In the genomic region with DNA sequence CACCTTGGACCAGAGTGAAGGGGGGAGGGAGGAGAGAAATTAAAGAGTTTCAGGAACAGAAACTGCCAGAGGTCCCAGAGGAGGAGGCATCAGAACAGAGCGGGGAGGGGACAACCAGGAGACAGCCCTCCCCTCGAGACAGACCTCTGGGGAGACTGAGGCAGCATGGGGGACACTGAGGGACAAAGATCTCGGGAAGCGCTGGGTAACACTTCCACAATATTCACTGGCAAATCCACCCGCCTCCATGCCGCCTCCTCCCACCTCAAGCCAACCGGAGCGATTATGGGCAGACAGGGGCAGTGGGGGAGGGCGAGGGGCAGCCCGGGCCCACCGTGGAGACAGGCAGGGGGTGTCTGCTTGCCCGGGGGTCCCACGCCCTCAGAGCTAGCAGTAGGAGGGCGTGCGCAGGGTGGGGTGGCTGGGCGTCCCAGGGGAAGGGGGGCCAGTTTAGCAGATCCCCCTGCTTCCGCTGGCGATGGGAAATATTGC, we compare ENCODE assay signal across 9 cellular contexts. TPM values are rescaled to one million over a fixed set of nuclear protein-coding genes. Genes with fewer than 3 reads are reported as not detected.
A peak's percentile ranks its signal among the peaks of the same experiment; 100 is the strongest.
DNase-seq lines count a peak whose midpoint lies in the region; TF ChIP-seq lines count a peak whose summit lies in the region.
"Had no signal": no experiment of that assay in that cellular context is flagged by ENCODE, and none has a peak within 500 bp of the region (broad histone marks: within the 10 kb centered on the region; RNA-seq: fewer than 3 reads in every experiment).

No MANE protein-coding gene starts in this region.

- no peak for TF ChIP-seq EP300 in stomach (IDR thresholded peaks at IDR 0.05)

- H3K9me3 ChIP-seq in WERI-Rb-1 (ENCODE audit: severe bottlenecking) (no peaks in the 10 kb centered on the region), iPS DF 6.9 (ENCODE audit: control insufficient read depth, insufficient read depth, low read length) (no peaks in the 10 kb centered on the region), stomach (no peaks in the 10 kb centered on the region)

- intact Hi-C loops in stomach (cut with DNase I; ENCODE audit: low total_unique reads): no loop called here

- H3K4me1 ChIP-seq in iPS DF 6.9 (ENCODE audit: control insufficient read depth, insufficient read depth, low read length) (peaks cover 12% of the 10 kb centered on the region), stomach (peaks cover 72 to 96% (median 88%) of the 10 kb centered on the region in 4 donors)

- WGBS in iPS DF 6.9 (ENCODE audit: insufficient coverage, insufficient read length): no CpG with 5 or more reads among the region's 18 CpGs
- WGBS in stomach, 5 donors: 5 to 13% (median 9%) methylated on average over 9 to 18 of the region's 18 CpGs

- DNase-seq in NCI-H82 (lab: John Stamatoyannopoulos, UW): peak; percentile 62
- no peak for DNase-seq in NCI-H82 treated with DMSO at 0.1 percent for 48 hours (lab: John Stamatoyannopoulos, UW; ENCODE audit: unreplicated experiment)
- no peak for DNase-seq in WERI-Rb-1
- DNase-seq in iPS DF 6.9 (ENCODE audit: low read depth, low spot score): no peak
- DNase-seq in stomach: no peak
- DNase-seq in NCI-H345 (lab: John Stamatoyannopoulos, UW): no peak
- no peak for DNase-seq in NCI-H2081 (lab: John Stamatoyannopoulos, UW)
- DNase-seq in NCI-H1105 treated with DMSO at 0.1 percent for 48 hours (lab: John Stamatoyannopoulos, UW): no peak
- DNase-seq: occipital lobe had no signal

- H3K36me3 ChIP-seq in WERI-Rb-1 (peaks cover 12% of the 10 kb centered on the region), iPS DF 6.9 (ENCODE audit: control insufficient read depth, insufficient read depth, low read length) (peaks cover 1% of the 10 kb centered on the region), stomach (no peaks in the 10 kb centered on the region)

- TF ChIP-seq POLR2A in stomach (IDR thresholded peaks at IDR 0.05): no peak

- H3K4me3 ChIP-seq in WERI-Rb-1 (ENCODE audit: low read depth, low read length): peak overlapping the region; percentile 61
- H3K4me3 ChIP-seq in iPS DF 6.9 (ENCODE audit: low read length): peak overlapping the region; percentile 94
- H3K4me3 ChIP-seq in stomach: peak overlapping the region; percentile 83 to 88 (median 84)

- H3K27me3 ChIP-seq in WERI-Rb-1 (ENCODE audit: insufficient read depth, low read depth, severe bottlenecking): no peaks in the 10 kb centered on the region
- H3K27me3 ChIP-seq in iPS DF 6.9 (ENCODE audit: control insufficient read depth, insufficient read depth, low read length): no peaks in the 10 kb centered on the region
- H3K27me3 ChIP-seq in stomach: peaks cover 0 to 45% (median 15%) of the 10 kb centered on the region in 3 donors

- TF ChIP-seq CTCF in WERI-Rb-1 (IDR thresholded peaks at IDR 0.05; ENCODE audit: low read depth, low read length) (no peak), stomach (IDR thresholded peaks at IDR 0.05) (no peak)

- H3K27ac ChIP-seq in WERI-Rb-1 (peak overlapping the region; percentile 90), iPS DF 6.9 (ENCODE audit: low read length) (no peak overlapping the region), stomach (peak overlapping the region; percentile 79 to 94 (median 93))

RNA-seq across cellular contexts. Expression of a gene that starts 1.2 kb away (rescaled TPM):
- 10 to 100 TPM in 2 of 5 donors, 1 to 10 TPM in 3; 5.8 to 31.9 (median 6.8) TPM for total RNA-seq in stomach
- polyA plus RNA-seq in stomach: 10 to 100 TPM; 34.3 to 62.8 (median 44.1) TPM

RNA-seq across cellular contexts. Expression of a gene that starts 5.6 kb away (rescaled TPM):
- total RNA-seq in stomach: 100 to 1,000 TPM in 4 of 5 donors, 10 to 100 TPM in 1; 29.0 to 265 (median 133) TPM
- 100 to 1,000 TPM; 212 to 281 (median 252) TPM for polyA plus RNA-seq in stomach

RNA-seq across cellular contexts. Expression of a gene that starts 16.8 kb away (rescaled TPM):
- 10 to 100 TPM in 2 of 5 donors, 1 to 10 TPM in 3; 4.0 to 56.5 (median 7.0) TPM for total RNA-seq in stomach
- polyA plus RNA-seq in stomach: 10 to 100 TPM; 63.4 to 79.9 (median 76.5) TPM

RNA-seq across cellular contexts. Expression of a gene that starts 41.9 kb away (rescaled TPM):
- 100 to 1,000 TPM in 2 of 5 donors, 10 to 100 TPM in 3; 33.4 to 312 (median 81.7) TPM for total RNA-seq in stomach
- 10 to 100 TPM; 26.0 to 36.0 (median 30.8) TPM for polyA plus RNA-seq in stomach

RNA-seq across cellular contexts. Expression of a gene that starts 52.4 kb away (rescaled TPM):
- total RNA-seq in stomach: 10 to 100 TPM; 23.1 to 99.2 (median 24.3) TPM
- polyA plus RNA-seq in stomach: 10 to 100 TPM in 2 of 3 donors, 1 to 10 TPM in 1; 9.9 to 13.6 (median 11.8) TPM
